Comparison of ENCODE assay signal across 1 cellular context in genomic region chr12:25723921-25724491, GRCh38.
TF ChIP-seq lines count a peak whose summit lies in the region.

No MANE protein-coding gene starts in this region.

TF ChIP-seq in K562, 482 proteins besides CTCF, POLR2A, EP300 and RAD21 (continued from another document):
- TF ChIP-seq PBX2 (CRISPR knock-in tag; IDR thresholded peaks at IDR 0.05; ENCODE audit: low read depth) (no peak), PBX2 (tag; conservative IDR thresholded peaks at IDR 0.05; ENCODE audit: low read depth) (peak; percentile 53), NFE2L1 (tag; IDR thresholded peaks at IDR 0.05; ENCODE audit: borderline replicate concordance, low read depth) (no peak), HMG20A (CRISPR knock-in tag; conservative IDR thresholded peaks at IDR 0.05) (no peak), KLF1 (tag; IDR thresholded peaks at IDR 0.05) (no peak), ZNF766 (CRISPR knock-in tag; conservative IDR thresholded peaks at IDR 0.05) (no peak), PTBP1 (IDR thresholded peaks at IDR 0.05; ENCODE audit: low read depth, low read length) (no peak), SFPQ (IDR thresholded peaks at IDR 0.05; ENCODE audit: low read depth, low read length) (no peak), MAFK (IDR thresholded peaks at IDR 0.05; ENCODE audit: low read length) (no peak), RNF2 (IDR thresholded peaks at IDR 0.05) (no peak), KAT8 (IDR thresholded peaks at IDR 0.05; ENCODE audit: low read depth) (no peak), POU5F1 (IDR thresholded peaks at IDR 0.05; ENCODE audit: borderline replicate concordance, low read depth, low read length, partially characterized antibody) (no peak), PKNOX1 (IDR thresholded peaks at IDR 0.05) (no peak), ATF4 (CRISPR knock-in tag; IDR thresholded peaks at IDR 0.05) (no peak)
